1 cellular context compared by ENCODE assay signal in the genomic region with DNA sequence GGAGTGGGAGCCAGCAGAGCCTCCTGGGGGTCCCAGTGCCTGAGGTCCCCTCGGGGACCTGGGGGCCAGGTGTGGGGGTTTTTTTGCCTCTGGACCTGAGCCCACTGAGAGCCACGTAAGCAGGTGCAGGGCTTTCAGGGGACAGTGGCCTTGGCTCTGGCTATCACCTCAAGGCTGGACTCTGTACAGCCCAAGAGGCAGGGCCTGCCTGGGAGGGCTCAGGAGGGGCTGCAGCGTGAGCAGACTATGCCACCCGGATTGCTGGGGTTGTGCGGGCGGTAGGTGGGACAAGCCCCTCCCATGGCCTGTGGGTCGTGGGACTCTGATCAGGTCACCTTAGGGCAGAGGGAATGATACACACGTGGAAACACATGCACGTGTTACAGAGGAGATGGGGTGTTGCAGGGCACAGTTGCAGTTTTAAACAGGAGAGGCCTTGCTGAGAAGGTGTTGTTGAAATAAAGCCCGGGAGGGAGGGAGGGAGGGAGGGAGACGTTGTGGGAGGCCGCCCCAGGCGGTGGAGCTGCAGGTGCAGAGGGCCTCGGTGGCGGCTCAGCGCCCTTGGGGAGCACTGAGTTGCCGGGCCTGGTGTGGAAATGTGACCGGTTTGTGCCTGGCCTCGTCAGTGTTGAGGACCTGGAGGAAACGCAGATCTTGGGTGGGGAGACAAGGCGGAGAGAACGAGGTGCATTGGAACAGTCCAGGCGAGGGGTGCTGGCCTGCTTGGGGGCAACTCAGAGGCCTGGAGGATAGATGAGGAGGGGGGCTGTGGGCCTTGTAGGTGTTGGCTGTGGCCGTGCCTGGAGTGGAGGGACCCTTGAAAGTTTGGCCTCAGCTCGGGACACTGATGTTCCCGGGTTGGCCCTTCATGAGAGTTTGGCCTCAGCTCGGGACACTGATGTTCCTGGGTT.
TF ChIP-seq lines count a peak whose summit lies in the region.

No MANE protein-coding gene starts in this region.

TF ChIP-seq in HepG2, 621 proteins besides CTCF, POLR2A, EP300 and RAD21 (continued from another document and continues in another):
- TF ChIP-seq, protein P1, sequence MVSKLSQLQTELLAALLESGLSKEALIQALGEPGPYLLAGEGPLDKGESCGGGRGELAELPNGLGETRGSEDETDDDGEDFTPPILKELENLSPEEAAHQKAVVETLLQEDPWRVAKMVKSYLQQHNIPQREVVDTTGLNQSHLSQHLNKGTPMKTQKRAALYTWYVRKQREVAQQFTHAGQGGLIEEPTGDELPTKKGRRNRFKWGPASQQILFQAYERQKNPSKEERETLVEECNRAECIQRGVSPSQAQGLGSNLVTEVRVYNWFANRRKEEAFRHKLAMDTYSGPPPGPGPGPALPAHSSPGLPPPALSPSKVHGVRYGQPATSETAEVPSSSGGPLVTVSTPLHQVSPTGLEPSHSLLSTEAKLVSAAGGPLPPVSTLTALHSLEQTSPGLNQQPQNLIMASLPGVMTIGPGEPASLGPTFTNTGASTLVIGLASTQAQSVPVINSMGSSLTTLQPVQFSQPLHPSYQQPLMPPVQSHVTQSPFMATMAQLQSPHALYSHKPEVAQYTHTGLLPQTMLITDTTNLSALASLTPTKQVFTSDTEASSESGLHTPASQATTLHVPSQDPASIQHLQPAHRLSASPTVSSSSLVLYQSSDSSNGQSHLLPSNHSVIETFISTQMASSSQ (IDR thresholded peaks at IDR 0.05; ENCODE audit: low read depth) = no peak
- TF ChIP-seq, protein P1 (CRISPR knock-in tag; IDR thresholded peaks at IDR 0.05; ENCODE audit: borderline replicate concordance) = peak; percentile 53; the same call in 1 of the 2 replicates
- TF ChIP-seq ZMYM3 (CRISPR knock-in tag; IDR thresholded peaks at IDR 0.05) (peak; percentile 78), CBX1 (IDR thresholded peaks at IDR 0.05; ENCODE audit: low read depth) (no peak), SIN3A (IDR thresholded peaks at IDR 0.05; ENCODE audit: borderline replicate concordance, low read depth, low read length) (0 out of 2 replicates have a peak, but pooled peaks have one; percentile 43), KLF9 (CRISPR knock-in tag; IDR thresholded peaks at IDR 0.05; ENCODE audit: low read depth) (no peak), ZNF354B (CRISPR knock-in tag; IDR thresholded peaks at IDR 0.05) (peak; percentile 87; the same call in 1 of the 2 replicates), ZNF777 (CRISPR knock-in tag; IDR thresholded peaks at IDR 0.05) (peak; percentile 12; the same call in 1 of the 2 replicates), ZNF343 (CRISPR knock-in tag; IDR thresholded peaks at IDR 0.05) (0 out of 2 replicates have a peak, but pooled peaks have one; percentile 56), RBM39 (IDR thresholded peaks at IDR 0.05; ENCODE audit: low read depth, low read length, poor library complexity, severe bottlenecking) (peak; percentile 59), FOXP1 (IDR thresholded peaks at IDR 0.05) (no peak), FOXP1 (CRISPR knock-in tag; IDR thresholded peaks at IDR 0.05) (no peak), ZFY (CRISPR knock-in tag; IDR thresholded peaks at IDR 0.05) (peak; percentile 50; the same call in 1 of the 2 replicates), ZNF747 (CRISPR knock-in tag; IDR thresholded peaks at IDR 0.05; ENCODE audit: borderline replicate concordance) (peak; percentile 65), HHEX (CRISPR knock-in tag; IDR thresholded peaks at IDR 0.05) (no peak; the same call in 1 of the 2 replicates)
- TF ChIP-seq, protein P2, sequence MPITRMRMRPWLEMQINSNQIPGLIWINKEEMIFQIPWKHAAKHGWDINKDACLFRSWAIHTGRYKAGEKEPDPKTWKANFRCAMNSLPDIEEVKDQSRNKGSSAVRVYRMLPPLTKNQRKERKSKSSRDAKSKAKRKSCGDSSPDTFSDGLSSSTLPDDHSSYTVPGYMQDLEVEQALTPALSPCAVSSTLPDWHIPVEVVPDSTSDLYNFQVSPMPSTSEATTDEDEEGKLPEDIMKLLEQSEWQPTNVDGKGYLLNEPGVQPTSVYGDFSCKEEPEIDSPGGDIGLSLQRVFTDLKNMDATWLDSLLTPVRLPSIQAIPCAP (CRISPR knock-in tag; IDR thresholded peaks at IDR 0.05; ENCODE audit: low read depth) = peak; percentile 77; the same call in 1 of the 2 replicates
- TF ChIP-seq, protein P3, sequence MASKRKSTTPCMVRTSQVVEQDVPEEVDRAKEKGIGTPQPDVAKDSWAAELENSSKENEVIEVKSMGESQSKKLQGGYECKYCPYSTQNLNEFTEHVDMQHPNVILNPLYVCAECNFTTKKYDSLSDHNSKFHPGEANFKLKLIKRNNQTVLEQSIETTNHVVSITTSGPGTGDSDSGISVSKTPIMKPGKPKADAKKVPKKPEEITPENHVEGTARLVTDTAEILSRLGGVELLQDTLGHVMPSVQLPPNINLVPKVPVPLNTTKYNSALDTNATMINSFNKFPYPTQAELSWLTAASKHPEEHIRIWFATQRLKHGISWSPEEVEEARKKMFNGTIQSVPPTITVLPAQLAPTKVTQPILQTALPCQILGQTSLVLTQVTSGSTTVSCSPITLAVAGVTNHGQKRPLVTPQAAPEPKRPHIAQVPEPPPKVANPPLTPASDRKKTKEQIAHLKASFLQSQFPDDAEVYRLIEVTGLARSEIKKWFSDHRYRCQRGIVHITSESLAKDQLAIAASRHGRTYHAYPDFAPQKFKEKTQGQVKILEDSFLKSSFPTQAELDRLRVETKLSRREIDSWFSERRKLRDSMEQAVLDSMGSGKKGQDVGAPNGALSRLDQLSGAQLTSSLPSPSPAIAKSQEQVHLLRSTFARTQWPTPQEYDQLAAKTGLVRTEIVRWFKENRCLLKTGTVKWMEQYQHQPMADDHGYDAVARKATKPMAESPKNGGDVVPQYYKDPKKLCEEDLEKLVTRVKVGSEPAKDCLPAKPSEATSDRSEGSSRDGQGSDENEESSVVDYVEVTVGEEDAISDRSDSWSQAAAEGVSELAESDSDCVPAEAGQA (IDR thresholded peaks at IDR 0.05; ENCODE audit: low read depth) = peak; percentile 61; the same call in 1 of the 2 replicates
- TF ChIP-seq, protein P3 (CRISPR knock-in tag; IDR thresholded peaks at IDR 0.05; ENCODE audit: borderline replicate concordance) = no peak
- TF ChIP-seq, protein P4, sequence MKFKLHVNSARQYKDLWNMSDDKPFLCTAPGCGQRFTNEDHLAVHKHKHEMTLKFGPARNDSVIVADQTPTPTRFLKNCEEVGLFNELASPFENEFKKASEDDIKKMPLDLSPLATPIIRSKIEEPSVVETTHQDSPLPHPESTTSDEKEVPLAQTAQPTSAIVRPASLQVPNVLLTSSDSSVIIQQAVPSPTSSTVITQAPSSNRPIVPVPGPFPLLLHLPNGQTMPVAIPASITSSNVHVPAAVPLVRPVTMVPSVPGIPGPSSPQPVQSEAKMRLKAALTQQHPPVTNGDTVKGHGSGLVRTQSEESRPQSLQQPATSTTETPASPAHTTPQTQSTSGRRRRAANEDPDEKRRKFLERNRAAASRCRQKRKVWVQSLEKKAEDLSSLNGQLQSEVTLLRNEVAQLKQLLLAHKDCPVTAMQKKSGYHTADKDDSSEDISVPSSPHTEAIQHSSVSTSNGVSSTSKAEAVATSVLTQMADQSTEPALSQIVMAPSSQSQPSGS (CRISPR knock-in tag; IDR thresholded peaks at IDR 0.05) = no peak
- TF ChIP-seq, protein P5, sequence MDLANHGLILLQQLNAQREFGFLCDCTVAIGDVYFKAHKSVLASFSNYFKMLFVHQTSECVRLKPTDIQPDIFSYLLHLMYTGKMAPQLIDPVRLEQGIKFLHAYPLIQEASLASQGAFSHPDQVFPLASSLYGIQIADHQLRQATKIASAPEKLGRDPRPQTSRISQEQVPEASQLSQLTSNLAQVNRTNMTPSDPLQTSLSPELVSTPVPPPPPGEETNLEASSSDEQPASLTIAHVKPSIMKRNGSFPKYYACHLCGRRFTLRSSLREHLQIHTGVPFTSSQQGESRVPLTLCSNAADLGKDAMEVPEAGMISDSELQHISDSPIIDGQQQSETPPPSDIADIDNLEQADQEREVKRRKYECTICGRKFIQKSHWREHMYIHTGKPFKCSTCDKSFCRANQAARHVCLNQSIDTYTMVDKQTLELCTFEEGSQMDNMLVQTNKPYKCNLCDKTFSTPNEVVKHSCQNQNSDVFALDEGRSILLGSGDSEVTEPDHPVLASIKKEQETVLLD (CRISPR knock-in tag; IDR thresholded peaks at IDR 0.05; ENCODE audit: low read depth) = 0 out of 2 replicates have a peak, but pooled peaks have one; percentile 52
- TF ChIP-seq, protein P6, sequence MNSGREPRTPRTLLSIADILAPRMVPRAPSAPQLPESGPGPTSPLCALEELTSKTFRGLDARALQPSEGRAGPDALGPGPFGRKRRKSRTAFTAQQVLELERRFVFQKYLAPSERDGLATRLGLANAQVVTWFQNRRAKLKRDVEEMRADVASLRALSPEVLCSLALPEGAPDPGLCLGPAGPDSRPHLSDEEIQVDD (CRISPR knock-in tag; IDR thresholded peaks at IDR 0.05; ENCODE audit: borderline replicate concordance) = peak; percentile 80; the same call in 1 of the 2 replicates
- TF ChIP-seq, protein P7, sequence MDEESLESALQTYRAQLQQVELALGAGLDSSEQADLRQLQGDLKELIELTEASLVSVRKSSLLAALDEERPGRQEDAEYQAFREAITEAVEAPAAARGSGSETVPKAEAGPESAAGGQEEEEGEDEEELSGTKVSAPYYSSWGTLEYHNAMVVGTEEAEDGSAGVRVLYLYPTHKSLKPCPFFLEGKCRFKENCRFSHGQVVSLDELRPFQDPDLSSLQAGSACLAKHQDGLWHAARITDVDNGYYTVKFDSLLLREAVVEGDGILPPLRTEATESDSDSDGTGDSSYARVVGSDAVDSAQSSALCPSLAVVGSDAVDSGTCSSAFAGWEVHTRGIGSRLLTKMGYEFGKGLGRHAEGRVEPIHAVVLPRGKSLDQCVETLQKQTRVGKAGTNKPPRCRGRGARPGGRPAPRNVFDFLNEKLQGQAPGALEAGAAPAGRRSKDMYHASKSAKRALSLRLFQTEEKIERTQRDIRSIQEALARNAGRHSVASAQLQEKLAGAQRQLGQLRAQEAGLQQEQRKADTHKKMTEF (CRISPR knock-in tag; IDR thresholded peaks at IDR 0.05) = peak; percentile 43; the same call in 1 of the 2 replicates
- TF ChIP-seq, protein P8, sequence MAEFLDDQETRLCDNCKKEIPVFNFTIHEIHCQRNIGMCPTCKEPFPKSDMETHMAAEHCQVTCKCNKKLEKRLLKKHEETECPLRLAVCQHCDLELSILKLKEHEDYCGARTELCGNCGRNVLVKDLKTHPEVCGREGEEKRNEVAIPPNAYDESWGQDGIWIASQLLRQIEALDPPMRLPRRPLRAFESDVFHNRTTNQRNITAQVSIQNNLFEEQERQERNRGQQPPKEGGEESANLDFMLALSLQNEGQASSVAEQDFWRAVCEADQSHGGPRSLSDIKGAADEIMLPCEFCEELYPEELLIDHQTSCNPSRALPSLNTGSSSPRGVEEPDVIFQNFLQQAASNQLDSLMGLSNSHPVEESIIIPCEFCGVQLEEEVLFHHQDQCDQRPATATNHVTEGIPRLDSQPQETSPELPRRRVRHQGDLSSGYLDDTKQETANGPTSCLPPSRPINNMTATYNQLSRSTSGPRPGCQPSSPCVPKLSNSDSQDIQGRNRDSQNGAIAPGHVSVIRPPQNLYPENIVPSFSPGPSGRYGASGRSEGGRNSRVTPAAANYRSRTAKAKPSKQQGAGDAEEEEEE (CRISPR knock-in tag; IDR thresholded peaks at IDR 0.05; ENCODE audit: borderline replicate concordance) = peak; percentile 51; the same call in 1 of the 2 replicates
- TF ChIP-seq, protein P9, sequence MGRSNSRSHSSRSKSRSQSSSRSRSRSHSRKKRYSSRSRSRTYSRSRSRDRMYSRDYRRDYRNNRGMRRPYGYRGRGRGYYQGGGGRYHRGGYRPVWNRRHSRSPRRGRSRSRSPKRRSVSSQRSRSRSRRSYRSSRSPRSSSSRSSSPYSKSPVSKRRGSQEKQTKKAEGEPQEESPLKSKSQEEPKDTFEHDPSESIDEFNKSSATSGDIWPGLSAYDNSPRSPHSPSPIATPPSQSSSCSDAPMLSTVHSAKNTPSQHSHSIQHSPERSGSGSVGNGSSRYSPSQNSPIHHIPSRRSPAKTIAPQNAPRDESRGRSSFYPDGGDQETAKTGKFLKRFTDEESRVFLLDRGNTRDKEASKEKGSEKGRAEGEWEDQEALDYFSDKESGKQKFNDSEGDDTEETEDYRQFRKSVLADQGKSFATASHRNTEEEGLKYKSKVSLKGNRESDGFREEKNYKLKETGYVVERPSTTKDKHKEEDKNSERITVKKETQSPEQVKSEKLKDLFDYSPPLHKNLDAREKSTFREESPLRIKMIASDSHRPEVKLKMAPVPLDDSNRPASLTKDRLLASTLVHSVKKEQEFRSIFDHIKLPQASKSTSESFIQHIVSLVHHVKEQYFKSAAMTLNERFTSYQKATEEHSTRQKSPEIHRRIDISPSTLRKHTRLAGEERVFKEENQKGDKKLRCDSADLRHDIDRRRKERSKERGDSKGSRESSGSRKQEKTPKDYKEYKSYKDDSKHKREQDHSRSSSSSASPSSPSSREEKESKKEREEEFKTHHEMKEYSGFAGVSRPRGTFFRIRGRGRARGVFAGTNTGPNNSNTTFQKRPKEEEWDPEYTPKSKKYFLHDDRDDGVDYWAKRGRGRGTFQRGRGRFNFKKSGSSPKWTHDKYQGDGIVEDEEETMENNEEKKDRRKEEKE (IDR thresholded peaks at IDR 0.05) = no peak
- TF ChIP-seq, protein P10, sequence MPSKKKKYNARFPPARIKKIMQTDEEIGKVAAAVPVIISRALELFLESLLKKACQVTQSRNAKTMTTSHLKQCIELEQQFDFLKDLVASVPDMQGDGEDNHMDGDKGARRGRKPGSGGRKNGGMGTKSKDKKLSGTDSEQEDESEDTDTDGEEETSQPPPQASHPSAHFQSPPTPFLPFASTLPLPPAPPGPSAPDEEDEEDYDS (CRISPR knock-in tag; IDR thresholded peaks at IDR 0.05) = no peak; the same call in 1 of the 2 replicates
